1 cellular context compared by ENCODE assay signal in the genomic region with DNA sequence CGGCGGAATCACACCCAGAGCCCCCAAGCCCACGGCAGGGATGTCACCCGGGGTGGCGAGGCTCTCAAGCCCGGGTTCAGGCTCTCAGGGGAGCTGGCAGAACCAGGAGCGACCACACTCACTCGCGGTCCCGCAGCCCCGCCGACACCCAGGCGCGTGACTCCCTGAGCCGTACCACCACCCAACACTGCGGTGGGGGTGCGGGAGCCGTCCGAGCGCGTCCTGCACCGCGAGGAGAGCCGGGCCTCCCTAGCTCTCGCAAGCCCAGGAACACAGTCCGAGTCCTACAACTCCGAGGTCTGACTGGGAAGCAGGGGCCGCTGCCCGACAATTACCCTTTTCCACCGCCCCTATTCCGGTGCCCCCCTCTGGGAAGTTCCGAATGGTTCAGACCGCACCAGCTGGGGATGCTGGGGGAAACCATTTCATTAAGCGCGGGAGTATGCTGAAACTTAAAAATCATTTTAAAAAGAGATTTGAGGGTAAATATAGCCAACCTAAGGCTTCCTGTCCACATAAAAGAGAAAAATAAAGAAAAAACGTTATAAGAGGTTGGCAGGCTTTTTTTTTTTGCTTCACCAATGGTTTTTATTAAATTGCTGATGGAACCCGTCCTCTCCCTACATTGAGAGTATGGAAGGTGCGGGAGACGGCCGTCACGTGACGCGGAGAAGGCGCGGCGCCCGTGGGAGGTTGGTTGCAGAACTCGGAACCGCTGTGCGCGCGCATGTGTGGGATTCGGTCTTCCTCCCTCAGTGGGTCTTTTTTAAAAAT.
TF ChIP-seq lines count a peak whose summit lies in the region.

A gene with protein sequence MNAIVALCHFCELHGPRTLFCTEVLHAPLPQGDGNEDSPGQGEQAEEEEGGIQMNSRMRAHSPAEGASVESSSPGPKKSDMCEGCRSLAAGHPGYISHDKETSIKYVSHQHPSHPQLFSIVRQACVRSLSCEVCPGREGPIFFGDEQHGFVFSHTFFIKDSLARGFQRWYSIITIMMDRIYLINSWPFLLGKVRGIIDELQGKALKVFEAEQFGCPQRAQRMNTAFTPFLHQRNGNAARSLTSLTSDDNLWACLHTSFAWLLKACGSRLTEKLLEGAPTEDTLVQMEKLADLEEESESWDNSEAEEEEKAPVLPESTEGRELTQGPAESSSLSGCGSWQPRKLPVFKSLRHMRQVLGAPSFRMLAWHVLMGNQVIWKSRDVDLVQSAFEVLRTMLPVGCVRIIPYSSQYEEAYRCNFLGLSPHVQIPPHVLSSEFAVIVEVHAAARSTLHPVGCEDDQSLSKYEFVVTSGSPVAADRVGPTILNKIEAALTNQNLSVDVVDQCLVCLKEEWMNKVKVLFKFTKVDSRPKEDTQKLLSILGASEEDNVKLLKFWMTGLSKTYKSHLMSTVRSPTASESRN (minus strand): TSS at position 143 of the 774 bp plus-strand sequence. CDS start 9,031 bp downstream, outside the sequence.

TF ChIP-seq in HepG2, 621 proteins besides CTCF, POLR2A, EP300 and RAD21 (continued from another document and continues in another):
- TF ChIP-seq, protein P1, sequence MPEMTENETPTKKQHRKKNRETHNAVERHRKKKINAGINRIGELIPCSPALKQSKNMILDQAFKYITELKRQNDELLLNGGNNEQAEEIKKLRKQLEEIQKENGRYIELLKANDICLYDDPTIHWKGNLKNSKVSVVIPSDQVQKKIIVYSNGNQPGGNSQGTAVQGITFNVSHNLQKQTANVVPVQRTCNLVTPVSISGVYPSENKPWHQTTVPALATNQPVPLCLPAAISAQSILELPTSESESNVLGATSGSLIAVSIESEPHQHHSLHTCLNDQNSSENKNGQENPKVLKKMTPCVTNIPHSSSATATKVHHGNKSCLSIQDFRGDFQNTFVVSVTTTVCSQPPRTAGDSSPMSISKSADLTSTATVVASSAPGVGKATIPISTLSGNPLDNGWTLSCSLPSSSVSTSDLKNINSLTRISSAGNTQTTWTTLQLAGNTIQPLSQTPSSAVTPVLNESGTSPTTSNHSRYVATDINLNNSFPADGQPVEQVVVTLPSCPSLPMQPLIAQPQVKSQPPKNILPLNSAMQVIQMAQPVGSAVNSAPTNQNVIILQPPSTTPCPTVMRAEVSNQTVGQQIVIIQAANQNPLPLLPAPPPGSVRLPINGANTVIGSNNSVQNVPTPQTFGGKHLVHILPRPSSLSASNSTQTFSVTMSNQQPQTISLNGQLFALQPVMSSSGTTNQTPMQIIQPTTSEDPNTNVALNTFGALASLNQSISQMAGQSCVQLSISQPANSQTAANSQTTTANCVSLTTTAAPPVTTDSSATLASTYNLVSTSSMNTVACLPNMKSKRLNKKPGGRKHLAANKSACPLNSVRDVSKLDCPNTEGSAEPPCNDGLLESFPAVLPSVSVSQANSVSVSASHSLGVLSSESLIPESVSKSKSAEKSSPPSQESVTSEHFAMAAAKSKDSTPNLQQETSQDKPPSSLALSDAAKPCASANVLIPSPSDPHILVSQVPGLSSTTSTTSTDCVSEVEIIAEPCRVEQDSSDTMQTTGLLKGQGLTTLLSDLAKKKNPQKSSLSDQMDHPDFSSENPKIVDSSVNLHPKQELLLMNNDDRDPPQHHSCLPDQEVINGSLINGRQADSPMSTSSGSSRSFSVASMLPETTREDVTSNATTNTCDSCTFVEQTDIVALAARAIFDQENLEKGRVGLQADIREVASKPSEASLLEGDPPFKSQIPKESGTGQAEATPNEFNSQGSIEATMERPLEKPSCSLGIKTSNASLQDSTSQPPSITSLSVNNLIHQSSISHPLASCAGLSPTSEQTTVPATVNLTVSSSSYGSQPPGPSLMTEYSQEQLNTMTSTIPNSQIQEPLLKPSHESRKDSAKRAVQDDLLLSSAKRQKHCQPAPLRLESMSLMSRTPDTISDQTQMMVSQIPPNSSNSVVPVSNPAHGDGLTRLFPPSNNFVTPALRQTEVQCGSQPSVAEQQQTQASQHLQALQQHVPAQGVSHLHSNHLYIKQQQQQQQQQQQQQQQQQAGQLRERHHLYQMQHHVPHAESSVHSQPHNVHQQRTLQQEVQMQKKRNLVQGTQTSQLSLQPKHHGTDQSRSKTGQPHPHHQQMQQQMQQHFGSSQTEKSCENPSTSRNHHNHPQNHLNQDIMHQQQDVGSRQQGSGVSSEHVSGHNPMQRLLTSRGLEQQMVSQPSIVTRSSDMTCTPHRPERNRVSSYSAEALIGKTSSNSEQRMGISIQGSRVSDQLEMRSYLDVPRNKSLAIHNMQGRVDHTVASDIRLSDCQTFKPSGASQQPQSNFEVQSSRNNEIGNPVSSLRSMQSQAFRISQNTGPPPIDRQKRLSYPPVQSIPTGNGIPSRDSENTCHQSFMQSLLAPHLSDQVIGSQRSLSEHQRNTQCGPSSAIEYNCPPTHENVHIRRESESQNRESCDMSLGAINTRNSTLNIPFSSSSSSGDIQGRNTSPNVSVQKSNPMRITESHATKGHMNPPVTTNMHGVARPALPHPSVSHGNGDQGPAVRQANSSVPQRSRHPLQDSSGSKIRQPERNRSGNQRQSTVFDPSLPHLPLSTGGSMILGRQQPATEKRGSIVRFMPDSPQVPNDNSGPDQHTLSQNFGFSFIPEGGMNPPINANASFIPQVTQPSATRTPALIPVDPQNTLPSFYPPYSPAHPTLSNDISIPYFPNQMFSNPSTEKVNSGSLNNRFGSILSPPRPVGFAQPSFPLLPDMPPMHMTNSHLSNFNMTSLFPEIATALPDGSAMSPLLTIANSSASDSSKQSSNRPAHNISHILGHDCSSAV (CRISPR knock-in tag; IDR thresholded peaks at IDR 0.05; ENCODE audit: borderline replicate concordance) = no peak
- TF ChIP-seq TAF1 (CRISPR knock-in tag; IDR thresholded peaks at IDR 0.05) (peak; percentile 79), ZNF263 (CRISPR knock-in tag; IDR thresholded peaks at IDR 0.05) (no peak), ZBTB37 (CRISPR knock-in tag; IDR thresholded peaks at IDR 0.05) (no peak), ZNF720 (CRISPR knock-in tag; IDR thresholded peaks at IDR 0.05) (no peak), NBN (conservative IDR thresholded peaks at IDR 0.05) (no peak), ZNF350 (CRISPR knock-in tag; IDR thresholded peaks at IDR 0.05; ENCODE audit: borderline replicate concordance, low read depth) (peak; percentile 67; the same call in 1 of the 2 replicates), ZNF782 (CRISPR knock-in tag; IDR thresholded peaks at IDR 0.05; ENCODE audit: borderline replicate concordance) (no peak), HHEX (CRISPR knock-in tag; IDR thresholded peaks at IDR 0.05) (no peak), ZNF609 (CRISPR knock-in tag; IDR thresholded peaks at IDR 0.05; ENCODE audit: borderline replicate concordance) (no peak), NAIF1 (CRISPR knock-in tag; IDR thresholded peaks at IDR 0.05; ENCODE audit: borderline replicate concordance) (no peak), ZSCAN20 (CRISPR knock-in tag; IDR thresholded peaks at IDR 0.05; ENCODE audit: borderline replicate concordance) (no peak), ZNF788 (CRISPR knock-in tag; IDR thresholded peaks at IDR 0.05; ENCODE audit: borderline replicate concordance) (no peak; the same call in 1 of the 2 replicates), CHCHD3 (CRISPR knock-in tag; IDR thresholded peaks at IDR 0.05) (no peak), ETS1 (CRISPR knock-in tag; IDR thresholded peaks at IDR 0.05) (no peak), SNAI1 (CRISPR knock-in tag; IDR thresholded peaks at IDR 0.05; ENCODE audit: borderline replicate concordance) (no peak), CCAR2 (optimal IDR thresholded peaks at IDR 0.05; ENCODE audit: low read depth, low read length) (no peak), YEATS4 (CRISPR knock-in tag; IDR thresholded peaks at IDR 0.05; ENCODE audit: borderline replicate concordance) (peak; percentile 70; the same call in 1 of the 2 replicates), FOXK2 (IDR thresholded peaks at IDR 0.05) (peak; percentile 100), ZNF274 (CRISPR knock-in tag; IDR thresholded peaks at IDR 0.05) (no peak; the same call in 1 of the 2 replicates), ARID2 (CRISPR knock-in tag; IDR thresholded peaks at IDR 0.05; ENCODE audit: borderline replicate concordance) (no peak), AGO2 (optimal IDR thresholded peaks at IDR 0.05; ENCODE audit: low read depth, low read length) (no peak), NFYB (CRISPR knock-in tag; IDR thresholded peaks at IDR 0.05) (no peak), ZNF180 (CRISPR knock-in tag; IDR thresholded peaks at IDR 0.05; ENCODE audit: borderline replicate concordance, low read depth) (peak; percentile 75; the same call in 1 of the 2 replicates), ZNF614 (CRISPR knock-in tag; IDR thresholded peaks at IDR 0.05; ENCODE audit: borderline replicate concordance) (no peak), CSRNP2 (CRISPR knock-in tag; conservative IDR thresholded peaks at IDR 0.05; ENCODE audit: low read depth) (no peak), SP4 (CRISPR knock-in tag; IDR thresholded peaks at IDR 0.05) (0 out of 2 replicates have a peak, but pooled peaks have one; percentile 18), MTF1 (CRISPR knock-in tag; IDR thresholded peaks at IDR 0.05) (no peak)
- TF ChIP-seq, protein P2, sequence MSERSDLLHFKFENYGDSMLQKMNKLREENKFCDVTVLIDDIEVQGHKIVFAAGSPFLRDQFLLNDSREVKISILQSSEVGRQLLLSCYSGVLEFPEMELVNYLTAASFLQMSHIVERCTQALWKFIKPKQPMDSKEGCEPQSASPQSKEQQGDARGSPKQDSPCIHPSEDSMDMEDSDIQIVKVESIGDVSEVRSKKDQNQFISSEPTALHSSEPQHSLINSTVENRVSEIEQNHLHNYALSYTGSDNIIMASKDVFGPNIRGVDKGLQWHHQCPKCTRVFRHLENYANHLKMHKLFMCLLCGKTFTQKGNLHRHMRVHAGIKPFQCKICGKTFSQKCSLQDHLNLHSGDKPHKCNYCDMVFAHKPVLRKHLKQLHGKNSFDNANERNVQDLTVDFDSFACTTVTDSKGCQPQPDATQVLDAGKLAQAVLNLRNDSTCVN (CRISPR knock-in tag; IDR thresholded peaks at IDR 0.05; ENCODE audit: borderline replicate concordance) = 0 out of 2 replicates have a peak, but pooled peaks have one; percentile 72
